Comparison of ENCODE assay signal across 11 cellular contexts in the genomic region with DNA sequence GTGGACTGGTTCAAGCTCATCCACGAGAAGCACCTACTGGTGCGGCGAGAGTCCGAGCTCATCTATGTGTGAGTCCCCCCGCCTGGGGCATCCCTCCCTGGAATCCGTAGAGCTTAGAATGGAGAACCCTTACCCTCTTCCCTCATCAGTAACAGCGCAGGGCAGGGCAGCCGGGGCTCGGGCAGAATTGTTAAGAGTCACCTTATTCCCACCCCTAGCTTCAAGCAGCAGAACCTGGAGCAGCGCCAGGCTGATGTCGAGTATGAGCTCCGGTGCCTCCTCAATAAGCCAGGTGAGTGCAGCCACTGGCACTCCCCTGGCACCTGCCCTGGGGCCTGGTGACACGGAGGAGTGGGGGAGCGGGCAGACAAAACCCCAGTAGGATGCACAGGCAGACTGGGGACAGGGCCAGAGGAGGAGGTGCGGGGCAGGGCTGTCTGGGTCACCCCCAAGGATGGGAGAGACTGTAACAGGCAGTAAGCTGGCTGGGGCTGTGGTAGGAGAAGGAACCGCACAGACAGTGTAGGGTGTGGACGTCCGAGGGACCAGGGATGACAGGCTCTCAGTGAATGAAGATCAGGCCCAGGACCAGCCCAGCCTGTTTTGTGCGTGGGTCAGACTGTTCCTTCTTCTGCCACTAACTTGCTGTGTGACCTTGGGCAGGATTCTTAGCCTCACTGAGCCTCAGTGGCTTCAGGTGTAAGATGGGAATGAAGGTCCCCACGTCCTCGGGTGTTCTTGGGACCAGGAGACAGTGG. TPM values are rescaled to one million over a fixed set of nuclear protein-coding genes. Genes with fewer than 3 reads are reported as not detected.
DNase-seq lines count a peak whose midpoint lies in the region; ATAC-seq and TF ChIP-seq lines count a peak whose summit lies in the region.
"Had no signal": no experiment of that assay in that cellular context is flagged by ENCODE, and none has a peak within 500 bp of the region (broad histone marks: within the 10 kb centered on the region; RNA-seq: fewer than 3 reads in every experiment).

No MANE protein-coding gene starts in this region.

- peaks cover 4% of the 10 kb centered on the region for H3K36me3 ChIP-seq in urinary bladder (ENCODE audit: insufficient read depth)

- DNase-seq in activated CD8-positive, alpha-beta T cell treated with anti-CD3 and anti-CD28 coated beads, Interleukin-2, amount 10 ng/mL, durations not matched to agents 7 days and 5 days: no peak
- no peak for DNase-seq in activated CD8-positive, alpha-beta T cell treated with anti-CD3 and anti-CD28 coated beads for 36 hours
- DNase-seq in coronary artery (ENCODE audit: low spot score): no peak
- DNase-seq in nephron progenitor cell: no peak
- no peak for DNase-seq in activated T-cell treated with anti-CD3 and anti-CD28 coated beads, Interleukin-2, amount 50 U/mL, for 24 hours
- no peak for DNase-seq in GOT3 (lab: John Stamatoyannopoulos, UW)
- no peak for DNase-seq in MV-4-11 (lab: John Stamatoyannopoulos, UW)

- H3K27ac Mint-ChIP-seq in activated CD8-positive, alpha-beta T cell treated with anti-CD3 and anti-CD28 coated beads, Interleukin-2, amount 10 ng/mL, durations not matched to agents 7 days and 5 days: peak overlapping the region; percentile 39
- no peak overlapping the region for H3K27ac Mint-ChIP-seq in activated CD8-positive, alpha-beta T cell treated with anti-CD3 and anti-CD28 coated beads for 36 hours
- H3K27ac Mint-ChIP-seq in nephron progenitor cell: peak overlapping the region; percentile 51
- H3K27ac Mint-ChIP-seq in activated T-cell treated with anti-CD3 and anti-CD28 coated beads, Interleukin-2, amount 50 U/mL, for 24 hours: no peak overlapping the region
- H3K27ac Mint-ChIP-seq: activated naive CD4-positive, alpha-beta T cell treated with anti-CD3 and anti-CD28 coated beads, Interleukin-2, amount 10 ng/mL, durations not matched to agents 7 days and 5 days had no signal

- WGBS in urinary bladder: 66% methylated on average over 21 of the region's 21 CpGs

- peaks cover 15% of the 10 kb centered on the region for H3K4me1 Mint-ChIP-seq in activated CD8-positive, alpha-beta T cell treated with anti-CD3 and anti-CD28 coated beads, Interleukin-2, amount 10 ng/mL, durations not matched to agents 7 days and 5 days (ENCODE audit: low read depth)
- H3K4me1 Mint-ChIP-seq in activated CD8-positive, alpha-beta T cell treated with anti-CD3 and anti-CD28 coated beads for 36 hours (ENCODE audit: low read depth): peaks cover 9% of the 10 kb centered on the region
- H3K4me1 Mint-ChIP-seq in nephron progenitor cell: peaks cover 8% of the 10 kb centered on the region
- H3K4me1 Mint-ChIP-seq in activated T-cell treated with anti-CD3 and anti-CD28 coated beads, Interleukin-2, amount 50 U/mL, for 24 hours (ENCODE audit: low read depth): peaks cover 11% of the 10 kb centered on the region

- no peak for ATAC-seq in activated CD8-positive, alpha-beta T cell treated with anti-CD3 and anti-CD28 coated beads, Interleukin-2, amount 10 ng/mL, durations not matched to agents 7 days and 5 days
- no peak for ATAC-seq in activated CD8-positive, alpha-beta T cell treated with anti-CD3 and anti-CD28 coated beads for 36 hours

- H3K4me3 ChIP-seq in coronary artery (no peak overlapping the region), urinary bladder (ENCODE audit: low read depth, low read length) (no peak overlapping the region)

- intact Hi-C loops in activated CD8-positive, alpha-beta T cell treated with anti-CD3 and anti-CD28 coated beads for 36 hours (cut with micrococcal nuclease): loop anchor here (5.0 kb wide), 1 partner anchor 116 kb away; no protein-coding TSS in a partner anchor

- POLR2A ChIA-PET in activated CD8-positive, alpha-beta T cell treated with anti-CD3 and anti-CD28 coated beads, Interleukin-2, amount 10 ng/mL, durations not matched to agents 7 days and 5 days (lab: Charles Lee): no interaction called here
- POLR2A ChIA-PET in activated CD8-positive, alpha-beta T cell treated with anti-CD3 and anti-CD28 coated beads for 36 hours (lab: Charles Lee): interaction anchor here (1.3 kb wide), 1 partner anchor 9 kb away, joined by 4 read pairs; no protein-coding TSS in a partner anchor

- H3K27ac ChIP-seq in coronary artery: peak overlapping the region; percentile 69 to 90
- H3K27ac ChIP-seq in urinary bladder (ENCODE audit: low read depth): peak overlapping the region; percentile 19

- no peaks in the 10 kb centered on the region for H3K9me3 Mint-ChIP-seq in activated CD8-positive, alpha-beta T cell treated with anti-CD3 and anti-CD28 coated beads, Interleukin-2, amount 10 ng/mL, durations not matched to agents 7 days and 5 days (ENCODE audit: insufficient read depth)
- no peaks in the 10 kb centered on the region for H3K9me3 Mint-ChIP-seq in activated CD8-positive, alpha-beta T cell treated with anti-CD3 and anti-CD28 coated beads for 36 hours
- H3K9me3 Mint-ChIP-seq in nephron progenitor cell: no peaks in the 10 kb centered on the region
- H3K9me3 Mint-ChIP-seq in activated T-cell treated with anti-CD3 and anti-CD28 coated beads, Interleukin-2, amount 50 U/mL, for 24 hours: no peaks in the 10 kb centered on the region
- H3K9me3 Mint-ChIP-seq: activated naive CD4-positive, alpha-beta T cell treated with anti-CD3 and anti-CD28 coated beads, Interleukin-2, amount 10 ng/mL, durations not matched to agents 7 days and 5 days had no signal

- no peak for TF ChIP-seq CTCF in activated CD8-positive, alpha-beta T cell treated with anti-CD3 and anti-CD28 coated beads for 36 hours (IDR thresholded peaks at IDR 0.05)
- TF ChIP-seq CTCF in coronary artery (IDR thresholded peaks at IDR 0.05): no peak
- no peak for TF ChIP-seq CTCF in nephron progenitor cell (IDR thresholded peaks at IDR 0.05)

- no peaks in the 10 kb centered on the region for H3K4me1 ChIP-seq in urinary bladder (ENCODE audit: insufficient read depth)

- no peak overlapping the region for H3K4me3 Mint-ChIP-seq in activated CD8-positive, alpha-beta T cell treated with anti-CD3 and anti-CD28 coated beads, Interleukin-2, amount 10 ng/mL, durations not matched to agents 7 days and 5 days
- H3K4me3 Mint-ChIP-seq in activated CD8-positive, alpha-beta T cell treated with anti-CD3 and anti-CD28 coated beads for 36 hours: no peak overlapping the region
- H3K4me3 Mint-ChIP-seq in nephron progenitor cell: no peak overlapping the region
- H3K4me3 Mint-ChIP-seq in activated T-cell treated with anti-CD3 and anti-CD28 coated beads, Interleukin-2, amount 50 U/mL, for 24 hours: no peak overlapping the region
- H3K4me3 Mint-ChIP-seq: activated naive CD4-positive, alpha-beta T cell treated with anti-CD3 and anti-CD28 coated beads, Interleukin-2, amount 10 ng/mL, durations not matched to agents 7 days and 5 days had no signal

- H3K36me3 Mint-ChIP-seq in activated CD8-positive, alpha-beta T cell treated with anti-CD3 and anti-CD28 coated beads, Interleukin-2, amount 10 ng/mL, durations not matched to agents 7 days and 5 days (ENCODE audit: low read depth): peaks cover 10% of the 10 kb centered on the region
- peaks cover 2% of the 10 kb centered on the region for H3K36me3 Mint-ChIP-seq in activated CD8-positive, alpha-beta T cell treated with anti-CD3 and anti-CD28 coated beads for 36 hours (ENCODE audit: low read depth)
- peaks cover 28% of the 10 kb centered on the region for H3K36me3 Mint-ChIP-seq in nephron progenitor cell (ENCODE audit: low read depth)
- peaks cover 42% of the 10 kb centered on the region for H3K36me3 Mint-ChIP-seq in activated T-cell treated with anti-CD3 and anti-CD28 coated beads, Interleukin-2, amount 50 U/mL, for 24 hours (ENCODE audit: low read depth)

- no peaks in the 10 kb centered on the region for H3K27me3 Mint-ChIP-seq in activated CD8-positive, alpha-beta T cell treated with anti-CD3 and anti-CD28 coated beads, Interleukin-2, amount 10 ng/mL, durations not matched to agents 7 days and 5 days (ENCODE audit: low read depth)
- no peaks in the 10 kb centered on the region for H3K27me3 Mint-ChIP-seq in activated CD8-positive, alpha-beta T cell treated with anti-CD3 and anti-CD28 coated beads for 36 hours
- H3K27me3 Mint-ChIP-seq in nephron progenitor cell (ENCODE audit: low read depth, poor library complexity): peaks cover 6% of the 10 kb centered on the region
- H3K27me3 Mint-ChIP-seq in activated T-cell treated with anti-CD3 and anti-CD28 coated beads, Interleukin-2, amount 50 U/mL, for 24 hours: no peaks in the 10 kb centered on the region
- H3K27me3 Mint-ChIP-seq: activated naive CD4-positive, alpha-beta T cell treated with anti-CD3 and anti-CD28 coated beads, Interleukin-2, amount 10 ng/mL, durations not matched to agents 7 days and 5 days had no signal

- CTCF ChIA-PET in activated CD8-positive, alpha-beta T cell treated with anti-CD3 and anti-CD28 coated beads, Interleukin-2, amount 10 ng/mL, durations not matched to agents 7 days and 5 days (lab: Charles Lee): interaction anchor here (0.7 to 3.0 kb wide), 9 partner anchors 11 to 46 kb away, joined by 3 to 18 read pairs (median 4); a partner anchor contains a TSS
- CTCF ChIA-PET in activated CD8-positive, alpha-beta T cell treated with anti-CD3 and anti-CD28 coated beads for 36 hours (lab: Charles Lee): interaction anchor here (0.6 to 1.9 kb wide), 8 partner anchors 9 to 116 kb away, joined by 3 to 20 read pairs (median 6); no protein-coding TSS in a partner anchor

RNA-seq across cellular contexts. Expression of a gene that starts 20.4 kb away (rescaled TPM):
- not detected for total RNA-seq in activated CD8-positive, alpha-beta T cell treated with anti-CD3 and anti-CD28 coated beads, Interleukin-2, amount 10 ng/mL, durations not matched to agents 7 days and 5 days
- not detected for total RNA-seq in activated CD8-positive, alpha-beta T cell treated with anti-CD3 and anti-CD28 coated beads for 36 hours
- 0.26 TPM for total RNA-seq in urinary bladder
- 0.95 TPM for polyA plus RNA-seq in urinary bladder
- total RNA-seq: kidney epithelial cell had no signal

RNA-seq across cellular contexts. Expression of a gene that starts 20.5 kb away (rescaled TPM):
- total RNA-seq in activated CD8-positive, alpha-beta T cell treated with anti-CD3 and anti-CD28 coated beads, Interleukin-2, amount 10 ng/mL, durations not matched to agents 7 days and 5 days: 10 to 100 TPM; 71.7 to 73.8 TPM
- 10 to 100 TPM; 82.2 to 85.4 TPM for total RNA-seq in activated CD8-positive, alpha-beta T cell treated with anti-CD3 and anti-CD28 coated beads for 36 hours
- 24.7 TPM for total RNA-seq in urinary bladder
- 126 TPM for polyA plus RNA-seq in urinary bladder

RNA-seq across cellular contexts. Expression of a gene that starts 26.9 kb away (rescaled TPM):
- total RNA-seq in activated CD8-positive, alpha-beta T cell treated with anti-CD3 and anti-CD28 coated beads, Interleukin-2, amount 10 ng/mL, durations not matched to agents 7 days and 5 days: 10 to 100 TPM; 21.3 to 24.5 TPM
- total RNA-seq in activated CD8-positive, alpha-beta T cell treated with anti-CD3 and anti-CD28 coated beads for 36 hours: 10 to 100 TPM; 10.2 to 11.8 TPM
- 22.7 TPM for total RNA-seq in urinary bladder
- polyA plus RNA-seq in urinary bladder: 69.5 TPM

RNA-seq across cellular contexts. Expression of a gene that starts 51.4 kb away (rescaled TPM):
- not detected for total RNA-seq in activated CD8-positive, alpha-beta T cell treated with anti-CD3 and anti-CD28 coated beads, Interleukin-2, amount 10 ng/mL, durations not matched to agents 7 days and 5 days
- not detected for total RNA-seq in activated CD8-positive, alpha-beta T cell treated with anti-CD3 and anti-CD28 coated beads for 36 hours
- total RNA-seq in urinary bladder: 4.5 TPM
- 10.7 TPM for polyA plus RNA-seq in urinary bladder
- total RNA-seq: kidney epithelial cell, LHCN-M2 had no signal

Comparison
In these comparisons a context has a peak if more than half of its experiments do, and no peak if none do; other contexts are left out.
1. H3K27ac Mint-ChIP-seq: peak in activated CD8-positive, alpha-beta T cell treated with anti-CD3 and anti-CD28 coated beads, Interleukin-2, amount 10 ng/mL, durations not matched to agents 7 days and 5 days (single experiment) and nephron progenitor cell (single experiment); none in activated CD8-positive, alpha-beta T cell treated with anti-CD3 and anti-CD28 coated beads for 36 hours (single experiment) and activated T-cell treated with anti-CD3 and anti-CD28 coated beads, Interleukin-2, amount 50 U/mL, for 24 hours (single experiment).